ENCODE assay signal across 8 cellular contexts in the genomic region with DNA sequence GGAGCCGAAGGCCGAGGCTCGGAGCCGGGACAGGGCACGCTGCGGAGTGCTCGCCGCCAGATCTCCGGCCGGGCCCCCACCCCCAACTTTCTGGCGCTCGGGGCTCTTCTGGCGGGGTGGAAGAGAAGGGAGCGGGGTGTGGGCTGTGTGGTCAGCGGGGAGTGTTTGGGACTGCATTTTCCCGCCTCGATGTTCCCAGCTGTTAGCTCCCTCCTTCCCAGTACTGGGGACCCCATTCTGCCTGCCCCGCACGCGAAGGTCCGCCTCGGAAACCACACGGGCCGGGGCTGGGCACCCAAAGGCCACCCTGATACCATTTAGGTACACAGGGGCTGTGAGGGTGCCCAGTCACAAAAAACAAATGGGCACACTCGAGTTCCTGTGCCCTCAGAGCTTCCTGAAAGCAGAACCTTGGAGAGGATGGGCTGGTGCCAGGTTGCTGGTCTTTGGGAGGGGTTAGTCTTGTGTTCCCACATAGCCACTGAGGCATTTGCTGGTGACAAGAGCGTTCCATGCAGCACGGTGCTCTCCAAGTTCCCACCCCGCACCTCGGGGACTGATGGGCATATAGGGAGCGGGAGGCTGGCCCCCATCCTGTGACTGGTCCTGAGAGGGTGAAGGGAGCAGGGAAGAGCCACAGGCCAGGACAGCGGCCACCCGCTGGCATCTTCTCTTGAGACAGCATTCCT.
DNase-seq lines count a peak whose midpoint lies in the region; ATAC-seq and TF ChIP-seq lines count a peak whose summit lies in the region.

No MANE protein-coding gene starts in this region.

- H4K20me1 ChIP-seq in OCI-LY3 (ENCODE audit: insufficient read depth, low read length), result no peaks in the 10 kb centered on the region

- H3K27me3 ChIP-seq in OCI-LY3 (ENCODE audit: low read depth, low read length), result peaks cover 17% of the 10 kb centered on the region
- no peaks in the 10 kb centered on the region for H3K27me3 ChIP-seq in muscle layer of duodenum (ENCODE audit: low read depth, low read length)

- H3K4me1 ChIP-seq in OCI-LY3 (ENCODE audit: low read length) (peaks cover 23% of the 10 kb centered on the region), muscle layer of duodenum (ENCODE audit: control insufficient read depth in 1 of 2, insufficient read depth in 2 of 2, low read length in 2 of 2) (peaks cover 17 to 49% of the 10 kb centered on the region in 2 donors)

- ATAC-seq in GM19463 (IDR thresholded peaks at IDR 0.05; ENCODE audit: unreplicated experiment) (no peak), HG03469 (IDR thresholded peaks at IDR 0.05; ENCODE audit: unreplicated experiment) (no peak), HG02763 (IDR thresholded peaks at IDR 0.05; ENCODE audit: unreplicated experiment) (no peak)

- H3K9ac ChIP-seq in OCI-LY3 (ENCODE audit: low read length), result peak overlapping the region; percentile 48

- H3K36me3 ChIP-seq in OCI-LY3 (replicated peaks; ENCODE audit: low read depth, low read length) (no peaks in the 10 kb centered on the region), muscle layer of duodenum (ENCODE audit: control insufficient read depth in 1 of 2, insufficient read depth in 2 of 2, low read length in 2 of 2) (no peaks in the 10 kb centered on the region)

- TF ChIP-seq CTCF in OCI-LY3 (IDR thresholded peaks at IDR 0.05; ENCODE audit: low read depth, low read length), result no peak

- H3K79me2 ChIP-seq in OCI-LY3 (ENCODE audit: low read length), result no peaks in the 10 kb centered on the region

- 0 out of 2 replicates have a peak overlapping the region, but pooled peaks have one; percentile 6 for H2AFZ ChIP-seq in OCI-LY3 (ENCODE audit: low read depth, low read length)

- peak overlapping the region; percentile 96 for H3K4me2 ChIP-seq in OCI-LY3 (ENCODE audit: low read length)

- no peaks in the 10 kb centered on the region for H3K9me3 ChIP-seq in OCI-LY3 (ENCODE audit: insufficient read depth, low read length)
- H3K9me3 ChIP-seq in muscle layer of duodenum (ENCODE audit: control insufficient read depth in 1 of 2, low read length in 2 of 2), result no peaks in the 10 kb centered on the region

- H3K27ac ChIP-seq in OCI-LY3 (ENCODE audit: low read length), result no peak overlapping the region
- H3K27ac ChIP-seq in muscle layer of duodenum (ENCODE audit: low read length), result no peak overlapping the region

- peak; percentile 63 for DNase-seq in ecto neural progenitor cell (ENCODE audit: low spot score)
- no peak for DNase-seq in NCI-H1048 (lab: John Stamatoyannopoulos, UW)

- H3K4me3 ChIP-seq in GM08714 (ENCODE audit: low read length), result peak overlapping the region; percentile 39; the same call in 1 of the 2 replicates
- peak overlapping the region; percentile 84 for H3K4me3 ChIP-seq in OCI-LY3 (ENCODE audit: low read length)
- H3K4me3 ChIP-seq in muscle layer of duodenum (ENCODE audit: low read depth in 1 of 2, low read length in 2 of 2), result peak overlapping the region; percentile 55 to 61
